Comparison of ENCODE assay signal across 4 cellular contexts in genomic region chr6:159721981-159722380, GRCh38.
A peak's percentile ranks its signal among the peaks of the same experiment; 100 is the strongest.
TF ChIP-seq lines count a peak whose summit lies in the region.

No MANE protein-coding gene starts in this region.

TF ChIP-seq in HEK293, 187 proteins besides CTCF, POLR2A, EP300 and RAD21:
- TF ChIP-seq ZNF121 (tag by site-specific recombination; IDR thresholded peaks at IDR 0.05) = peak; percentile 73; the same call in 1 of the 2 replicates

TF ChIP-seq in WTC11, 78 proteins besides CTCF, POLR2A, EP300 and RAD21:
- peak; percentile 80; the same call in 1 of the 2 replicates for TF ChIP-seq ZNF121 (CRISPR knock-in tag; IDR thresholded peaks at IDR 0.05)

TF ChIP-seq in K562, 482 proteins besides CTCF, POLR2A, EP300 and RAD21:
- TF ChIP-seq ZNF121 (CRISPR knock-in tag; conservative IDR thresholded peaks at IDR 0.05) = peak; percentile 73

TF ChIP-seq in HepG2, 621 proteins besides CTCF, POLR2A, EP300 and RAD21:
- TF ChIP-seq THAP8 (CRISPR knock-in tag; IDR thresholded peaks at IDR 0.05; ENCODE audit: borderline replicate concordance) = 0 out of 2 replicates have a peak, but pooled peaks have one; percentile 24
- TF ChIP-seq ZNF121 (CRISPR knock-in tag; IDR thresholded peaks at IDR 0.05) = peak; percentile 67; the same call in 1 of the 2 replicates
